4 cellular contexts compared by ENCODE assay signal in the genomic region with DNA sequence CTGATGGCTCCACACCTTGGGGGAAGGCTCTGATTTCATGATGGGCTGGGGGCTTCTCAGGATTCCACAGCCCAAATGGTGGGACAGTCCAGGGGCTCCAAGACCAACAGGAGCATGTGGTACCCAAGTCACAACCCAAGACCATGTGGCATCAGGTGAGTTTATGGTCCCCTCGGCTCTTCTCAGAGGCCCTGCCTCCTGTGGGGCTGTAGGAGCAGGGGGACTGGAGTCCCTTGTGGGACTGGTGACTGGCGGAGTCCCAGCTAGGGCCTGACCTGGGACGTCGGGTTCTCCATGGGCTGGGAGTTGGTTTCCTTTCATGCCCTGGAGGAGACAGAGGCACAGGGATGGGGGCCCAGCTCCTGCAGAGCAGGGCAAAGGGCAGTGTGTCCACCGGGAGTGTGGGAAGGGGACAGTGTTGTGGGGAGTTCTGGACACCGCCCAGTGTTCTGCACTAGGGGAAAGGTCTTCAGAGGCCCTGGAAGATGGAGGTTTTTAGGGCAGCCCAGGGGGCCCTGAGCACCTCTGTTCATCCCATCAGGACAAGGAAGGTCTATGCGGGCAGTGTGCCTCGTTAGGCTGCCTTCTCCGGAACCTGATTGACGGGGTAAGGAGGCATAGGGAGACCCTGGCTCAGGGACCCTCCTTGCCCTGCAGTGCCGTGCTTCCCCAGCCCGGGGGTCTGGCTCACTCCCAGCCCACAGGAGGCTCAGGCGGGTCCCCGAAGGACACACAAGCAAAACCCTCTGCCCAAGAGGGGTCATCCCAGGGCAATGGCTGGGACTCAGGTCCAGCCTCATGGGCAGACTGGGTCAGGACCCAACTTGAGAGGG. TPM values are rescaled to one million over a fixed set of nuclear protein-coding genes. Genes with fewer than 3 reads are reported as not detected.
"Had no signal": no experiment of that assay in that cellular context is flagged by ENCODE, and none has a peak within 500 bp of the region (broad histone marks: within the 10 kb centered on the region; RNA-seq: fewer than 3 reads in every experiment).

No MANE protein-coding gene starts in this region.

RNA-seq across cellular contexts. Expression of gene USP6, which starts 21.0 kb away (rescaled TPM):
- total RNA-seq: PC-3, Right ventricle myocardium superior, SJSA1 had no signal

RNA-seq across cellular contexts. Expression of gene ZFP3, which starts 58.5 kb away (rescaled TPM):
- polyA plus RNA-seq: K562 had no signal
